ENCODE assay signal across 1 cellular context in genomic region chr2:99970292-99970868, GRCh38.
A peak's percentile ranks its signal among the peaks of the same experiment; 100 is the strongest.
TF ChIP-seq lines count a peak whose summit lies in the region.

No MANE protein-coding gene starts in this region.

TF ChIP-seq in IMR-90, 13 proteins besides CTCF, POLR2A, EP300 and RAD21:
- TF ChIP-seq, protein P1, sequence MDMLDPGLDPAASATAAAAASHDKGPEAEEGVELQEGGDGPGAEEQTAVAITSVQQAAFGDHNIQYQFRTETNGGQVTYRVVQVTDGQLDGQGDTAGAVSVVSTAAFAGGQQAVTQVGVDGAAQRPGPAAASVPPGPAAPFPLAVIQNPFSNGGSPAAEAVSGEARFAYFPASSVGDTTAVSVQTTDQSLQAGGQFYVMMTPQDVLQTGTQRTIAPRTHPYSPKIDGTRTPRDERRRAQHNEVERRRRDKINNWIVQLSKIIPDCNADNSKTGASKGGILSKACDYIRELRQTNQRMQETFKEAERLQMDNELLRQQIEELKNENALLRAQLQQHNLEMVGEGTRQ (IDR thresholded peaks at IDR 0.05; ENCODE audit: low read depth, low read length), result no peak
- peak; percentile 79 for TF ChIP-seq CEBPB (IDR thresholded peaks at IDR 0.05; ENCODE audit: low read depth, low read length)
